Comparison of ENCODE assay signal across 16 cellular contexts in genomic region chr9:20685769-20686168, GRCh38. TPM values are rescaled to one million over a fixed set of nuclear protein-coding genes. Genes with fewer than 3 reads are reported as not detected.
A peak's percentile ranks its signal among the peaks of the same experiment; 100 is the strongest.
DNase-seq lines count a peak whose midpoint lies in the region; ATAC-seq, FAIRE-seq and TF ChIP-seq lines count a peak whose summit lies in the region.
"Had no signal": no experiment of that assay in that cellular context is flagged by ENCODE, and none has a peak within 500 bp of the region (broad histone marks: within the 10 kb centered on the region; RNA-seq: fewer than 3 reads in every experiment).

No MANE protein-coding gene starts in this region.

- BruUV-seq in endothelial cell of umbilical vein (replicated peaks; lab: Mats Ljungman, UMichigan): no TSS peak

- H3F3A ChIP-seq in Loucy (ENCODE audit: low read depth): no peaks in the 10 kb centered on the region

- in situ Hi-C loops in GM13976 (cut with MboI; ENCODE audit: low sequenced_read_pairs, unreplicated experiment): no loop called here

- no peak overlapping the region for H2AFZ ChIP-seq in Loucy (ENCODE audit: low read length)
- no peak overlapping the region for H2AFZ ChIP-seq in endothelial cell of umbilical vein (ENCODE audit: low read depth, low read length)

- no peak overlapping the region for H3K27ac Mint-ChIP-seq in CD4-positive, alpha-beta T cell
- H3K27ac Mint-ChIP-seq in osteocyte (ENCODE audit: unreplicated experiment): peak overlapping the region; percentile 93
- H3K27ac Mint-ChIP-seq: activated B cell treated with CpG ODN at 0.5 μM for 24 hours had no signal

- POLR2A ChIA-PET in CD4-positive, alpha-beta T cell (lab: Charles Lee): interaction anchor here (0.9 to 3.3 kb wide), 4 partner anchors 45 to 364 kb away, joined by 3 to 109 read pairs (median 13); partner anchors contain the start of gene MLLT3
- POLR2A ChIA-PET in endothelial cell of umbilical vein (lab: Charles Lee): interaction anchor here (2.0 to 3.0 kb wide), 3 partner anchors 12 to 43 kb away, joined by 7 to 26 read pairs (median 13); no protein-coding TSS in a partner anchor

- H3K4me1 ChIP-seq in Loucy (ENCODE audit: insufficient read depth, low read length, poor library complexity, severe bottlenecking): peaks cover 51% of the 10 kb centered on the region
- peaks cover 30% of the 10 kb centered on the region for H3K4me1 ChIP-seq in endothelial cell of umbilical vein (ENCODE audit: control insufficient read depth, extremely low read depth, insufficient read depth, low read length)
- H3K4me1 ChIP-seq in mucosa of descending colon (ENCODE audit: low read depth): peaks cover 13% of the 10 kb centered on the region

- H3K4me2 ChIP-seq in Loucy (ENCODE audit: low read depth, low read length, poor library complexity, severe bottlenecking): peak overlapping the region; percentile 81
- peak overlapping the region; percentile 94 for H3K4me2 ChIP-seq in endothelial cell of umbilical vein (ENCODE audit: insufficient read depth, low read length)

- H3K4me1 Mint-ChIP-seq in CD4-positive, alpha-beta T cell (ENCODE audit: low read depth): peaks cover 19% of the 10 kb centered on the region
- peaks cover 22% of the 10 kb centered on the region for H3K4me1 Mint-ChIP-seq in osteocyte (ENCODE audit: unreplicated experiment)

- H3K4me3 ChIP-seq in Loucy (ENCODE audit: low read length, poor library complexity, severe bottlenecking) (peak overlapping the region; percentile 77), endothelial cell of umbilical vein (replicated peaks in 1 of 3; ENCODE audit: insufficient read depth in 1 of 3, low read depth in 1 of 3, low read length in 3 of 3) (peak overlapping the region; percentile 10 to 83 (median 50)), mucosa of descending colon (no peak overlapping the region)

- no peak overlapping the region for H3K27ac ChIP-seq in CD4-positive, alpha-beta T cell (ENCODE audit: low read depth, low read length)
- peak overlapping the region; percentile 91 for H3K27ac ChIP-seq in endothelial cell of umbilical vein (ENCODE audit: insufficient read depth, low read depth, low read length)

- no peaks in the 10 kb centered on the region for H3K27me3 Mint-ChIP-seq in CD4-positive, alpha-beta T cell
- no peaks in the 10 kb centered on the region for H3K27me3 Mint-ChIP-seq in osteocyte (ENCODE audit: unreplicated experiment)
- H3K27me3 Mint-ChIP-seq: activated B cell treated with CpG ODN at 0.5 μM for 24 hours had no signal

- no peaks in the 10 kb centered on the region for H3K9me3 ChIP-seq in CD4-positive, alpha-beta T cell (ENCODE audit: control insufficient read depth, low read length)
- H3K9me3 ChIP-seq in Loucy (ENCODE audit: insufficient read depth, low read depth, low read length): no peaks in the 10 kb centered on the region
- H3K9me3 ChIP-seq in endothelial cell of umbilical vein (replicated peaks; ENCODE audit: control insufficient read depth, insufficient read depth, low read length): no peaks in the 10 kb centered on the region
- no peaks in the 10 kb centered on the region for H3K9me3 ChIP-seq in mucosa of descending colon

- intact Hi-C loops in CD4-positive, alpha-beta T cell (cut with DNase I, micrococcal nuclease): loop anchor here (2.0 to 10.0 kb wide), 2 partner anchors 65 to 131 kb away; no protein-coding TSS in a partner anchor
- intact Hi-C loops in endothelial cell of umbilical vein (cut with micrococcal nuclease): loop anchor here (1.0 kb wide), 1 partner anchor 47 kb away; no protein-coding TSS in a partner anchor
- intact Hi-C loops in mucosa of descending colon (cut with DNase I, micrococcal nuclease): no loop called here

- FAIRE-seq in endothelial cell of umbilical vein (lab: Jason Lieb, UNC): no peak
- FAIRE-seq: D721Med, endometrium, HTR-8/SVneo, RCC 7860 had no signal

- no peak for TF ChIP-seq CTCF in CD4-positive, alpha-beta T cell (IDR thresholded peaks at IDR 0.05)
- TF ChIP-seq CTCF in Loucy (conservative IDR thresholded peaks at IDR 0.05; ENCODE audit: low read length): no peak
- no peak for TF ChIP-seq CTCF in endothelial cell of umbilical vein (IDR thresholded peaks at IDR 0.05; ENCODE audit: extremely low read depth in 1 of 2, insufficient read depth in 1 of 2, low read depth in 1 of 2, low read length in 2 of 2)
- TF ChIP-seq CTCF in osteocyte (IDR thresholded peaks at IDR 0.05): no peak
- TF ChIP-seq CTCF in mucosa of descending colon (IDR thresholded peaks at IDR 0.05): no peak
- no peak for TF ChIP-seq CTCF in GM13976 (IDR thresholded peaks at IDR 0.05; ENCODE audit: borderline replicate concordance, control extremely low read depth, extremely low read depth, insufficient read depth, missing control alignments)

- dilution Hi-C loops in endothelial cell of umbilical vein (cut with MboI; ENCODE audit: extremely low pct_ligation_motif_present, low sequenced_read_pairs): no loop called here

- no peaks in the 10 kb centered on the region for H3K27me3 ChIP-seq in CD4-positive, alpha-beta T cell (ENCODE audit: control insufficient read depth, insufficient read depth, low read length)
- H3K27me3 ChIP-seq in Loucy (ENCODE audit: insufficient read depth, low read length, poor library complexity, severe bottlenecking) (no peaks in the 10 kb centered on the region), endothelial cell of umbilical vein (ENCODE audit: control insufficient read depth in 2 of 2, insufficient read depth in 2 of 2, low read length in 2 of 2) (no peaks in the 10 kb centered on the region)

- H3K9ac ChIP-seq in Loucy (ENCODE audit: low read depth, low read length, poor library complexity, severe bottlenecking) (peak overlapping the region; percentile 79), endothelial cell of umbilical vein (replicated peaks; ENCODE audit: extremely low read depth, insufficient read depth, low read length) (peak overlapping the region; percentile 92)

- no peaks in the 10 kb centered on the region for H3K9me2 ChIP-seq in Loucy (replicated peaks; ENCODE audit: low read depth, low read length)

- no peaks in the 10 kb centered on the region for H3K9me1 ChIP-seq in endothelial cell of umbilical vein (replicated peaks; ENCODE audit: control insufficient read depth, extremely low read depth, insufficient read depth, low read length)

- H3K79me2 ChIP-seq in Loucy (ENCODE audit: insufficient read depth, low read length): peaks cover 52% of the 10 kb centered on the region
- H3K79me2 ChIP-seq in endothelial cell of umbilical vein (ENCODE audit: control insufficient read depth, insufficient read depth, low read length): peaks cover 53% of the 10 kb centered on the region

- TF ChIP-seq POLR2A in endothelial cell of umbilical vein (IDR thresholded peaks at IDR 0.05; ENCODE audit: low read depth, low read length): no peak

- H4K20me1 ChIP-seq in Loucy (ENCODE audit: insufficient read depth, low read length, poor library complexity, severe bottlenecking) (no peaks in the 10 kb centered on the region), endothelial cell of umbilical vein (replicated peaks; ENCODE audit: control insufficient read depth, extremely low read depth, insufficient read depth, low read length) (peaks cover 3% of the 10 kb centered on the region)

- H3K4me3 Mint-ChIP-seq in CD4-positive, alpha-beta T cell: peak overlapping the region; percentile 90
- H3K4me3 Mint-ChIP-seq in osteocyte (ENCODE audit: unreplicated experiment): peak overlapping the region; percentile 84

- CTCF ChIA-PET in CD4-positive, alpha-beta T cell (lab: Charles Lee): no interaction called here
- CTCF ChIA-PET in endothelial cell of umbilical vein (lab: Charles Lee): interaction anchor here (0.9 to 3.2 kb wide), 8 partner anchors 10 to 219 kb away, joined by 3 to 49 read pairs (median 4); partner anchors contain the start of gene MLLT3

- ATAC-seq in CD4-positive, alpha-beta T cell (ENCODE audit: poor library complexity): no peak
- no peak for ATAC-seq in GM19324 (IDR thresholded peaks at IDR 0.05; ENCODE audit: low FRiP score, unreplicated experiment)
- no peak for ATAC-seq in mucosa of descending colon

- no peaks in the 10 kb centered on the region for H3K36me3 ChIP-seq in Loucy (ENCODE audit: insufficient read depth, low read length)
- no peaks in the 10 kb centered on the region for H3K36me3 ChIP-seq in endothelial cell of umbilical vein (ENCODE audit: control insufficient read depth in 2 of 2, extremely low read depth in 1 of 2, insufficient read depth in 2 of 2, low read length in 2 of 2)
- no peaks in the 10 kb centered on the region for H3K36me3 ChIP-seq in mucosa of descending colon (ENCODE audit: low read depth)

- no peaks in the 10 kb centered on the region for H3K9me3 Mint-ChIP-seq in CD4-positive, alpha-beta T cell
- H3K9me3 Mint-ChIP-seq in osteocyte (ENCODE audit: unreplicated experiment): no peaks in the 10 kb centered on the region
- H3K9me3 Mint-ChIP-seq: activated B cell treated with CpG ODN at 0.5 μM for 24 hours; activated naive CD4-positive, alpha-beta T cell treated with anti-CD3 and anti-CD28 coated beads, Interleukin-2, amount 50 U/mL, for 72 hours had no signal

- no peaks in the 10 kb centered on the region for H3K36me3 Mint-ChIP-seq in CD4-positive, alpha-beta T cell (ENCODE audit: low read depth)
- H3K36me3 Mint-ChIP-seq in osteocyte (ENCODE audit: unreplicated experiment): no peaks in the 10 kb centered on the region
- H3K36me3 Mint-ChIP-seq: activated naive CD4-positive, alpha-beta T cell treated with anti-CD3 and anti-CD28 coated beads, Interleukin-2, amount 50 U/mL, for 72 hours had no signal

- no peak for DNase-seq in CD4-positive, alpha-beta T cell
- DNase-seq in endothelial cell of umbilical vein (ENCODE audit: low read depth, low spot score) (no peak), osteocyte (ENCODE audit: extremely low spot score, unreplicated experiment) (no peak), mucosa of descending colon (no peak), GM13976 (ENCODE audit: low spot score) (no peak), NAMALWA (ENCODE audit: low spot score) (no peak)
- DNase-seq: activated B cell treated with CpG ODN at 0.5 μM for 24 hours; NCI-H1930; stimulated activated CD4-positive, alpha-beta T cell treated with anti-CD3 and anti-CD28 coated beads, Interleukin-2, amount 100 ng/mL, for 48 hours had no signal

TF ChIP-seq in endothelial cell of umbilical vein, 7 proteins besides CTCF, POLR2A, EP300 and RAD21 (continues in another document):
- TF ChIP-seq EZH2 (IDR thresholded peaks at IDR 0.05; ENCODE audit: borderline replicate concordance, low read depth, low read length, severe bottlenecking): no peak
- no peak for TF ChIP-seq FOS (IDR thresholded peaks at IDR 0.05; ENCODE audit: borderline replicate concordance, insufficient read depth, low read length)

RNA-seq across cellular contexts. Expression of gene FOCAD, which starts 1.7 kb away (rescaled TPM):
- 10 to 100 TPM; 12.4 to 14.1 TPM for total RNA-seq in CD4-positive, alpha-beta T cell
- total RNA-seq in endothelial cell of umbilical vein: 59.4 and 66.9 TPM in 2 replicates
- polyA plus RNA-seq in endothelial cell of umbilical vein: 26.7 and 27.7 TPM in 2 replicates
- 31.7 and 32.3 TPM in 2 replicates for polyA plus RNA-seq in endothelial cell of umbilical vein (2011; cell fraction: cytosol; rRNA removed)
- polyA plus RNA-seq in endothelial cell of umbilical vein (2011; cell fraction: nucleus; rRNA removed): 86.0 and 90.1 TPM in 2 replicates
- 47.6 and 61.4 TPM in 2 replicates for polyA plus RNA-seq in endothelial cell of umbilical vein (2012)
- polyA minus RNA-seq in endothelial cell of umbilical vein: 196 and 222 TPM in 2 replicates
- 26.6 TPM for polyA minus RNA-seq in endothelial cell of umbilical vein (2011; cell fraction: cytosol; rRNA and poly(A)+ RNA removed)
- 215 and 380 TPM in 2 replicates for polyA minus RNA-seq in endothelial cell of umbilical vein (2011; cell fraction: nucleus; rRNA and poly(A)+ RNA removed)
- 38.4 and 47.7 TPM in 2 replicates for total RNA-seq in osteocyte
- total RNA-seq in mucosa of descending colon: 10 to 100 TPM; 26.6 to 30.3 (median 26.9) TPM

Comparison
In these comparisons a context has a peak if more than half of its experiments do, and no peak if none do; other contexts are left out.
1. intact Hi-C loops: an anchor here in CD4-positive, alpha-beta T cell (2.0 to 10.0 kb wide) and endothelial cell of umbilical vein (1.0 kb wide); none called in mucosa of descending colon.